Comparison of ENCODE assay signal across 16 cellular contexts in the genomic region with DNA sequence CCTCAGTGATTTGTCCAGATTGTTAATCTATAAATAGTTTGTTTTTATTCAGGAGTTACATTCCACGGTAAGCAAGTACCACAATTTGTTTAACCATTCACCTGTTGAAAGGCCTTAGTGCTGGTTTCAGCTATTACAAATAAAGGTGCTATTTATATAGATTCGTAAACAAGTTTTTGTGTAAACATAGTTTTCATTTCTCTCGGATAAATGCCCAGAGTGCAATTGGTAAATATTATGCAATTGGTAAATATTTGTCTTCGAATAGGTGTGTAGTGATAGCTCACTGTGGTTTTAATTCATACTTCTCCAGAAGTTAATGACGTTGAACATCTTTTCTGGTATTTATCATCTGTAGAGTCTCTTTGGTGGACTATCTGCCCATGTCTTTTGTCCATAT.
A peak's percentile ranks its signal among the peaks of the same experiment; 100 is the strongest.
DNase-seq lines count a peak whose midpoint lies in the region; ATAC-seq, FAIRE-seq and TF ChIP-seq lines count a peak whose summit lies in the region.
"Had no signal": no experiment of that assay in that cellular context is flagged by ENCODE, and none has a peak within 500 bp of the region (broad histone marks: within the 10 kb centered on the region; RNA-seq: fewer than 3 reads in every experiment).

No MANE protein-coding gene starts in this region.

- H3K79me2 ChIP-seq in PC-3 (ENCODE audit: low read length) (no peaks in the 10 kb centered on the region), HepG2 (ENCODE audit: insufficient read depth, low read length) (no peaks in the 10 kb centered on the region)

- H3F3A ChIP-seq in PC-3 (ENCODE audit: low read length, unreplicated experiment) = no peaks in the 10 kb centered on the region

- no peak for TF ChIP-seq RAD21 in HepG2 (CRISPR knock-in tag; IDR thresholded peaks at IDR 0.05)

- ATAC-seq in PC-3 = peak; percentile 64
- no peak for ATAC-seq in HepG2
- ATAC-seq in activated CD4-positive, CD25-positive, alpha-beta regulatory T cell treated with anti-CD3 and anti-CD28 coated beads, Interleukin-2, amount 50 U/mL, for 24 hours = no peak
- ATAC-seq: SK-N-SH treated with all-trans-retinoic acid at 6 μM for 48 hours had no signal

- TF ChIP-seq POLR2A in HepG2 (IDR thresholded peaks at IDR 0.05; ENCODE audit: insufficient read depth in 1 of 2, low read depth in 2 of 2, low read length in 2 of 2) = no peak

- no peak for FAIRE-seq in HepG2 (lab: Jason Lieb, UNC)

- H3K9me2 ChIP-seq in PC-3 (replicated peaks; ENCODE audit: low read length) = no peaks in the 10 kb centered on the region

- CTCF ChIA-PET in PC-3 (lab: Charles Lee) (no interaction called here), HepG2 (lab: Yijun Ruan, JAX; ENCODE audit: low intra/inter-chr PET ratio, low total read pairs) (no interaction called here)

- in situ Hi-C loops in HepG2 (cut with HindIII; ENCODE audit: extremely low pct_ligation_motif_present, low pct_unique_long_range_greater_than_20kb) = loop anchor here (10.0 kb wide), 1 partner anchor 361 kb away; no protein-coding TSS in a partner anchor

- WGBS in HepG2 (ENCODE audit: low lambda C conversion rate) = 1% methylated on average over 5 of the region's 5 CpGs

- BruUV-seq in PC-3 (replicated peaks; lab: Mats Ljungman, UMichigan) (no TSS peak), HepG2 (replicated peaks; lab: Mats Ljungman, UMichigan) (no TSS peak)

- H3K4me3 ChIP-seq in PC-3 (ENCODE audit: low read length) (no peak overlapping the region), HepG2 (replicated peaks in 1 of 3; ENCODE audit: insufficient read depth in 1 of 3, low read depth in 2 of 3, low read length in 3 of 3) (no peak overlapping the region)
- H3K4me3 ChIP-seq: BLaER1 treated with 17β-estradiol and CSF1 and Interleukin-3, amounts not matched to agents 10 nM and 100 nM; HAP-1; Peyer's patch had no signal

- DNase-seq in DMS153 (lab: John Stamatoyannopoulos, UW) (peak; percentile 48), DMS153 treated with DMSO at 0.1 percent for 48 hours (lab: John Stamatoyannopoulos, UW; ENCODE audit: unreplicated experiment) (no peak), HT-29 (ENCODE audit: low spot score) (peak; percentile 36), PC-3 (peak; percentile 76), HepG2 (ENCODE audit: low spot score) (no peak), NCI-H1105 treated with DMSO at 0.1 percent for 48 hours (lab: John Stamatoyannopoulos, UW) (no peak), islet precursor cell (no peak)
- DNase-seq: IMR-90, NCI-H526, Peyer's patch, SHP77 had no signal

- H3K36me3 ChIP-seq in PC-3 (ENCODE audit: low read depth, low read length) (no peaks in the 10 kb centered on the region), HepG2 (replicated peaks in 1 of 2; ENCODE audit: control insufficient read depth in 1 of 2, insufficient read depth in 2 of 2, low read length in 2 of 2) (no peaks in the 10 kb centered on the region)
- H3K36me3 ChIP-seq: BLaER1 treated with 17β-estradiol and CSF1 and Interleukin-3, amounts not matched to agents 10 nM and 100 nM; HAP-1; Peyer's patch had no signal

- H3K9me3 ChIP-seq in PC-3 (ENCODE audit: low read length) = no peaks in the 10 kb centered on the region
- no peaks in the 10 kb centered on the region for H3K9me3 ChIP-seq in HepG2 (ENCODE audit: low read length)
- H3K9me3 ChIP-seq: HAP-1, Peyer's patch had no signal

- H3K27ac ChIP-seq in PC-3 (ENCODE audit: low read length) (peak overlapping the region; percentile 51; the same call in 1 of the 2 replicates), HepG2 (ENCODE audit: extremely low read length, insufficient read depth, low read length) (no peak overlapping the region)
- H3K27ac ChIP-seq: 22Rv1; BLaER1 treated with 17β-estradiol and CSF1 and Interleukin-3, amounts not matched to agents 10 nM and 100 nM; Peyer's patch had no signal

- H4K20me1 ChIP-seq in PC-3 (ENCODE audit: low read length) (no peaks in the 10 kb centered on the region), HepG2 (ENCODE audit: insufficient read depth, low read length) (no peaks in the 10 kb centered on the region)
- H4K20me1 ChIP-seq: BLaER1 treated with 17β-estradiol and CSF1 and Interleukin-3, amounts not matched to agents 10 nM and 100 nM had no signal

- H3K9ac ChIP-seq in PC-3 (ENCODE audit: low read length) (no peak overlapping the region), HepG2 (ENCODE audit: insufficient read depth, low read depth, low read length) (no peak overlapping the region)
- H3K9ac ChIP-seq: BLaER1 treated with 17β-estradiol and CSF1 and Interleukin-3, amounts not matched to agents 10 nM and 100 nM had no signal

- H3K4me2 ChIP-seq in PC-3 (ENCODE audit: low read length) (peak overlapping the region; percentile 38; the same call in 1 of the 2 replicates), HepG2 (ENCODE audit: low read depth, low read length) (no peak overlapping the region)
- H3K4me2 ChIP-seq: BLaER1 treated with 17β-estradiol and CSF1 and Interleukin-3, amounts not matched to agents 10 nM and 100 nM had no signal

- no peak for TF ChIP-seq EP300 in HepG2 (IDR thresholded peaks at IDR 0.05; ENCODE audit: low read depth in 2 of 2, low read length in 2 of 2)
- TF ChIP-seq EP300 in HepG2 (CRISPR knock-in tag; IDR thresholded peaks at IDR 0.05; ENCODE audit: borderline replicate concordance) = no peak

- H2AFZ ChIP-seq in PC-3 (ENCODE audit: low read length) (no peak overlapping the region), HepG2 (ENCODE audit: low read length) (no peak overlapping the region)

- no peaks in the 10 kb centered on the region for H3K27me3 ChIP-seq in PC-3 (ENCODE audit: low read length)
- H3K27me3 ChIP-seq in HepG2 (ENCODE audit: control insufficient read depth in 1 of 2, insufficient read depth in 2 of 2, low read length in 2 of 2) = no peaks in the 10 kb centered on the region
- H3K27me3 ChIP-seq: Peyer's patch had no signal

- peaks cover 28% of the 10 kb centered on the region for H3K4me1 ChIP-seq in PC-3 (ENCODE audit: insufficient read depth, low read length)
- H3K4me1 ChIP-seq in HepG2 (ENCODE audit: insufficient read depth, low read length) = no peaks in the 10 kb centered on the region
- H3K4me1 ChIP-seq: HAP-1 had no signal

- TF ChIP-seq CTCF in PC-3 (conservative IDR thresholded peaks at IDR 0.05; ENCODE audit: low read depth, low read length) (no peak), HepG2 (CRISPR knock-in tag; IDR thresholded peaks at IDR 0.05) (no peak)

- intact Hi-C loops in PC-3 (cut with micrococcal nuclease) = loop anchor here (5.0 kb wide), 1 partner anchor 169 kb away; no protein-coding TSS in a partner anchor
- intact Hi-C loops in HepG2 (cut with micrococcal nuclease; ENCODE audit: unreplicated experiment) = no loop called here

- POLR2A ChIA-PET in PC-3 (lab: Charles Lee; ENCODE audit: unreplicated experiment) (no interaction called here), HepG2 (lab: Yijun Ruan, JAX) (no interaction called here)

TF ChIP-seq in HepG2, 621 proteins besides CTCF, POLR2A, EP300 and RAD21:
- TF ChIP-seq ZNF572 (CRISPR knock-in tag; IDR thresholded peaks at IDR 0.05) (no peak), FOXA3 (CRISPR knock-in tag; IDR thresholded peaks at IDR 0.05) (peak; percentile 36; the same call in 1 of the 2 replicates)

Comparison
In these comparisons a context has a peak if more than half of its experiments do, and no peak if none do; other contexts are left out.
1. DNase-seq: peak in DMS153 (single experiment), HT-29 (single experiment) and PC-3 (single experiment); none in DMS153 treated with DMSO at 0.1 percent for 48 hours (single experiment), HepG2 (single experiment), NCI-H1105 treated with DMSO at 0.1 percent for 48 hours (single experiment) and islet precursor cell (single experiment).